ENCODE assay signal across 8 cellular contexts in genomic region chr17:49496183-49496865, GRCh38. TPM values are rescaled to one million over a fixed set of nuclear protein-coding genes. Genes with fewer than 3 reads are reported as not detected.
DNase-seq lines count a peak whose midpoint lies in the region; ATAC-seq, FAIRE-seq and TF ChIP-seq lines count a peak whose summit lies in the region.

No MANE protein-coding gene starts in this region.

- peak; percentile 79 for TF ChIP-seq CTCF in endothelial cell of umbilical vein (IDR thresholded peaks at IDR 0.05; ENCODE audit: extremely low read depth in 1 of 2, insufficient read depth in 1 of 2, low read depth in 1 of 2, low read length in 2 of 2)

- peaks cover 10% of the 10 kb centered on the region for H3K4me1 ChIP-seq in endothelial cell of umbilical vein (ENCODE audit: control insufficient read depth, extremely low read depth, insufficient read depth, low read length)

- intact Hi-C loops in endothelial cell of umbilical vein (cut with micrococcal nuclease): loop anchor here (1.0 kb wide), 1 partner anchor 60 kb away; no protein-coding TSS in a partner anchor

- no peak for ATAC-seq in GM18511 (IDR thresholded peaks at IDR 0.05; ENCODE audit: unreplicated experiment)

- dilution Hi-C loops in endothelial cell of umbilical vein (cut with MboI; ENCODE audit: extremely low pct_ligation_motif_present, low sequenced_read_pairs): no loop called here

- BruUV-seq in endothelial cell of umbilical vein (replicated peaks; lab: Mats Ljungman, UMichigan): no TSS peak

- H3K9me3 ChIP-seq in endothelial cell of umbilical vein (replicated peaks; ENCODE audit: control insufficient read depth, insufficient read depth, low read length): no peaks in the 10 kb centered on the region

- H3K9ac ChIP-seq in endothelial cell of umbilical vein (replicated peaks; ENCODE audit: extremely low read depth, insufficient read depth, low read length): no peak overlapping the region

- no peak for FAIRE-seq in endothelial cell of umbilical vein (lab: Jason Lieb, UNC)

- peak overlapping the region; percentile 53 for H2AFZ ChIP-seq in endothelial cell of umbilical vein (ENCODE audit: low read depth, low read length)

- no peak overlapping the region for H3K4me3 ChIP-seq in endothelial cell of umbilical vein (replicated peaks in 1 of 3; ENCODE audit: insufficient read depth in 1 of 3, low read depth in 1 of 3, low read length in 3 of 3)

- no peaks in the 10 kb centered on the region for H4K20me1 ChIP-seq in endothelial cell of umbilical vein (replicated peaks; ENCODE audit: control insufficient read depth, extremely low read depth, insufficient read depth, low read length)

- CTCF ChIA-PET in endothelial cell of umbilical vein (lab: Charles Lee): interaction anchor here (0.6 to 3.0 kb wide), 24 partner anchors 8 to 96 kb away, joined by 3 to 30 read pairs (median 4); partner anchors contain the start of gene PHB1

- no peak overlapping the region for H3K27ac ChIP-seq in endothelial cell of umbilical vein (ENCODE audit: insufficient read depth, low read depth, low read length)

- no peaks in the 10 kb centered on the region for H3K79me2 ChIP-seq in endothelial cell of umbilical vein (ENCODE audit: control insufficient read depth, insufficient read depth, low read length)

- H3K9me1 ChIP-seq in endothelial cell of umbilical vein (replicated peaks; ENCODE audit: control insufficient read depth, extremely low read depth, insufficient read depth, low read length): no peaks in the 10 kb centered on the region

- DNase-seq in NCI-H748 (lab: John Stamatoyannopoulos, UW; ENCODE audit: unreplicated experiment): peak; percentile 71
- no peak for DNase-seq in NCI-H748 treated with DMSO at 0.1 percent for 48 hours (lab: John Stamatoyannopoulos, UW)
- peak; percentile 12 for DNase-seq in NCI-H345 treated with DMSO at 0.1 percent for 48 hours (lab: John Stamatoyannopoulos, UW; ENCODE audit: unreplicated experiment)
- DNase-seq in activated CD8-positive, alpha-beta memory T cell treated with anti-CD3 and anti-CD28 coated beads, Interleukin-2, amount 50 U/mL, for 24 hours (ENCODE audit: extremely low read depth): peak; percentile 53
- peak; percentile 25 for DNase-seq in endothelial cell of umbilical vein (ENCODE audit: low read depth, low spot score)
- DNase-seq in midbrain (lab: John Stamatoyannopoulos, UW): peak; percentile 59
- DNase-seq in stimulated activated CD8-positive, alpha-beta memory T cell treated with anti-CD3 and anti-CD28 coated beads, Interleukin-15, amount 100 ng/mL, for 24 hours (ENCODE audit: low read depth): peak; percentile 72

- POLR2A ChIA-PET in endothelial cell of umbilical vein (lab: Charles Lee): no interaction called here

- H3K4me2 ChIP-seq in endothelial cell of umbilical vein (ENCODE audit: insufficient read depth, low read length): no peak overlapping the region

- no peaks in the 10 kb centered on the region for H3K36me3 ChIP-seq in endothelial cell of umbilical vein (ENCODE audit: control insufficient read depth in 2 of 2, extremely low read depth in 1 of 2, insufficient read depth in 2 of 2, low read length in 2 of 2)

- peaks cover 67 to 70% of the 10 kb centered on the region in 2 experiments for H3K27me3 ChIP-seq in endothelial cell of umbilical vein (ENCODE audit: control insufficient read depth in 2 of 2, insufficient read depth in 2 of 2, low read length in 2 of 2)

- no peak for TF ChIP-seq POLR2A in endothelial cell of umbilical vein (IDR thresholded peaks at IDR 0.05; ENCODE audit: low read depth, low read length)

TF ChIP-seq in endothelial cell of umbilical vein, 7 proteins besides CTCF, POLR2A, EP300 and RAD21:
- TF ChIP-seq POLR2AphosphoS5 (IDR thresholded peaks at IDR 0.05; ENCODE audit: insufficient read depth, low read depth, low read length) (no peak), EZH2 (IDR thresholded peaks at IDR 0.05; ENCODE audit: borderline replicate concordance, low read depth, low read length, severe bottlenecking) (peak; percentile 94)
- TF ChIP-seq, protein P1, sequence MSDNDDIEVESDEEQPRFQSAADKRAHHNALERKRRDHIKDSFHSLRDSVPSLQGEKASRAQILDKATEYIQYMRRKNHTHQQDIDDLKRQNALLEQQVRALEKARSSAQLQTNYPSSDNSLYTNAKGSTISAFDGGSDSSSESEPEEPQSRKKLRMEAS (IDR thresholded peaks at IDR 0.05; ENCODE audit: insufficient read depth, insufficient read length): no peak

RNA-seq across cellular contexts. Expression of gene NGFR, which starts 1.2 kb away (rescaled TPM):
- not detected in 2 replicates for total RNA-seq in endothelial cell of umbilical vein
- not detected in 2 replicates for polyA plus RNA-seq in endothelial cell of umbilical vein
- polyA plus RNA-seq in endothelial cell of umbilical vein (2011; cell fraction: cytosol; rRNA removed): not detected in 2 replicates
- 0.06 TPM in 1 of 2 replicates, not detected in the other for polyA plus RNA-seq in endothelial cell of umbilical vein (2011; cell fraction: nucleus; rRNA removed)
- not detected in 2 replicates for polyA plus RNA-seq in endothelial cell of umbilical vein (2012)
- polyA minus RNA-seq in endothelial cell of umbilical vein: not detected in 2 replicates
- polyA minus RNA-seq in endothelial cell of umbilical vein (2011; cell fraction: cytosol; rRNA and poly(A)+ RNA removed): not detected
- polyA minus RNA-seq in endothelial cell of umbilical vein (2011; cell fraction: nucleus; rRNA and poly(A)+ RNA removed): not detected in 2 replicates
